8 cellular contexts compared by ENCODE assay signal in genomic region chr1:150579110-150579954, GRCh38. TPM values are rescaled to one million over a fixed set of nuclear protein-coding genes. Genes with fewer than 3 reads are reported as not detected.
DNase-seq lines count a peak whose midpoint lies in the region; ATAC-seq, FAIRE-seq and TF ChIP-seq lines count a peak whose summit lies in the region.

Gene MCL1 (minus strand): TSS chr1:150579610. CDS start chr1:150579530, 80 bp downstream.

- no peaks in the 10 kb centered on the region for H3K9me3 ChIP-seq in aorta (ENCODE audit: control insufficient read depth, low read length)

- FAIRE-seq in GM18507 (lab: Jason Lieb, UNC) = peak; percentile 75

- DNase-seq in GM18507 (ENCODE audit: extremely low spot score, insufficient read length, low read depth) (peak; percentile 88), NCI-H2029 (lab: John Stamatoyannopoulos, UW) (peak; percentile 95), T-helper 9 cell (peak; percentile 79), astrocyte of the cerebellum (ENCODE audit: low read depth) (peak; percentile 92), hepatic stellate cell (ENCODE audit: low spot score) (peak; percentile 87), renal cortical epithelial cell (ENCODE audit: low read depth) (peak; percentile 90), aorta (peak; percentile 95 to 96)

- intact Hi-C loops in aorta (cut with DNase I) = loop anchor here (2.0 kb wide), 1 partner anchor 33 kb away; no protein-coding TSS in a partner anchor

- peak within 1 kb of the TSS; percentile 90 to 99 for H3K27ac ChIP-seq in aorta (ENCODE audit: low read depth in 1 of 2, low read length in 2 of 2)

- no peaks in the 10 kb centered on the region for H3K4me1 ChIP-seq in aorta (ENCODE audit: control insufficient read depth in 1 of 2, insufficient read depth in 2 of 2, low read length in 2 of 2)

- in situ Hi-C loops in astrocyte of the cerebellum (cut with HindIII; ENCODE audit: low sequenced_read_pairs) = no loop called here

- 0 to 1% methylated on average over 61 to 94 of the region's 94 CpGs for WGBS in aorta, 2 donors

- H3K4me3 ChIP-seq in astrocyte of the cerebellum (ENCODE audit: low read depth, low read length) (peak within 1 kb of the TSS; percentile 99), aorta (ENCODE audit: low read length in 2 of 2) (peak within 1 kb of the TSS; percentile 94 to 95)

- no peaks in the 10 kb centered on the region for H3K27me3 ChIP-seq in aorta (ENCODE audit: control insufficient read depth in 1 of 2, insufficient read depth in 2 of 2, low read length in 1 of 2)

- H3K36me3 ChIP-seq in aorta (ENCODE audit: control insufficient read depth in 1 of 2, insufficient read depth in 2 of 2, low read length in 1 of 2) = peaks cover 4 to 8% of the 10 kb centered on the region in 2 donors

- no peak for TF ChIP-seq CTCF in astrocyte of the cerebellum (IDR thresholded peaks at IDR 0.05; ENCODE audit: low read depth, low read length, missing control alignments)

- ATAC-seq in HG02970 (IDR thresholded peaks at IDR 0.05; ENCODE audit: low FRiP score, unreplicated experiment) = peak; percentile 85
- peak; percentile 93 for ATAC-seq in aorta (ENCODE audit: low FRiP score)

RNA-seq across cellular contexts. Expression of gene MCL1, which starts in this region (rescaled TPM):
- total RNA-seq in renal cortical epithelial cell = 250 and 364 TPM in 2 replicates
- 100 to 1,000 TPM; 247 to 533 TPM for total RNA-seq in aorta
- polyA plus RNA-seq in aorta = 100 to 1,000 TPM; 146 to 200 TPM

Comparison
In these comparisons a context has a peak if more than half of its experiments do, and no peak if none do; other contexts are left out.
1. Peak in every context shown above with its lines: DNase-seq, ATAC-seq, H3K4me3 ChIP-seq and H3K27ac ChIP-seq.